Comparison of ENCODE assay signal across 10 cellular contexts in genomic region chr11:108117746-108118371, GRCh38. TPM values are rescaled to one million over a fixed set of nuclear protein-coding genes. Genes with fewer than 3 reads are reported as not detected.
DNase-seq lines count a peak whose midpoint lies in the region; ATAC-seq and TF ChIP-seq lines count a peak whose summit lies in the region.
"Had no signal": no experiment of that assay in that cellular context is flagged by ENCODE, and none has a peak within 500 bp of the region (broad histone marks: within the 10 kb centered on the region; RNA-seq: fewer than 3 reads in every experiment).

No MANE protein-coding gene starts in this region.

- H3K27ac ChIP-seq in Karpas-422 (ENCODE audit: low read length) (no peak overlapping the region), upper lobe of right lung (no peak overlapping the region)
- H3K27ac ChIP-seq: neutrophil, SJCRH30 had no signal

- H4K20me1 ChIP-seq in Karpas-422 (ENCODE audit: insufficient read depth, low read depth, low read length), result no peaks in the 10 kb centered on the region; the same call in 1 of the 2 replicates

- H3K4me3 ChIP-seq in Karpas-422 (ENCODE audit: low read length) (no peak overlapping the region), upper lobe of right lung (no peak overlapping the region)
- H3K4me3 ChIP-seq: SJCRH30 had no signal

- H3K27me3 ChIP-seq in Karpas-422 (ENCODE audit: low read length) (no peaks in the 10 kb centered on the region), upper lobe of right lung (no peaks in the 10 kb centered on the region)
- H3K27me3 ChIP-seq: neutrophil, SJCRH30 had no signal

- no peak overlapping the region for H3K27ac Mint-ChIP-seq in activated naive CD8-positive, alpha-beta T cell treated with anti-CD3 and anti-CD28 coated beads for 36 hours

- peaks cover 7% of the 10 kb centered on the region for H3K36me3 Mint-ChIP-seq in activated naive CD8-positive, alpha-beta T cell treated with anti-CD3 and anti-CD28 coated beads for 36 hours

- DNase-seq in DMS153 (lab: John Stamatoyannopoulos, UW) (peak; percentile 23), Karpas-422 (peak; percentile 91), SK-MEL-5 (ENCODE audit: low read depth, low spot score) (peak; percentile 66), foreskin melanocyte (peak; percentile 35), upper lobe of right lung (no peak), activated gamma-delta T cell (lab: John Stamatoyannopoulos, UW) (no peak)
- DNase-seq in activated naive CD8-positive, alpha-beta T cell treated with anti-CD3 and anti-CD28 coated beads for 36 hours, result no peak

- H3K4me3 Mint-ChIP-seq in activated naive CD8-positive, alpha-beta T cell treated with anti-CD3 and anti-CD28 coated beads for 36 hours, result no peak overlapping the region

- intact Hi-C loops in upper lobe of right lung (cut with DNase I), result no loop called here

- H3K27me3 Mint-ChIP-seq in activated naive CD8-positive, alpha-beta T cell treated with anti-CD3 and anti-CD28 coated beads for 36 hours, result no peaks in the 10 kb centered on the region

- H3K9ac ChIP-seq in Karpas-422 (ENCODE audit: low read length), result no peak overlapping the region

- H3K4me1 ChIP-seq in Karpas-422 (ENCODE audit: low read length) (peaks cover 25% of the 10 kb centered on the region), upper lobe of right lung (peaks cover 14% of the 10 kb centered on the region)

- H3K36me3 ChIP-seq in Karpas-422 (ENCODE audit: insufficient read depth, low read length) (no peaks in the 10 kb centered on the region), upper lobe of right lung (no peaks in the 10 kb centered on the region)
- H3K36me3 ChIP-seq: neutrophil, SJCRH30 had no signal

- peaks cover 15% of the 10 kb centered on the region for H3K79me2 ChIP-seq in Karpas-422 (ENCODE audit: low read length)

- TF ChIP-seq CTCF in upper lobe of right lung (IDR thresholded peaks at IDR 0.05), result peak; percentile 57

- H2AFZ ChIP-seq in Karpas-422 (ENCODE audit: low read length), result no peak overlapping the region

- in situ Hi-C loops in SK-MEL-5 (cut with HindIII; ENCODE audit: low pct_unique_long_range_greater_than_20kb, low sequenced_read_pairs), result no loop called here

- no peak overlapping the region for H3K4me2 ChIP-seq in Karpas-422 (ENCODE audit: low read depth, low read length, poor library complexity, severe bottlenecking)

- peaks cover 8% of the 10 kb centered on the region for H3K4me1 Mint-ChIP-seq in activated naive CD8-positive, alpha-beta T cell treated with anti-CD3 and anti-CD28 coated beads for 36 hours

- no peaks in the 10 kb centered on the region for H3K9me3 Mint-ChIP-seq in activated naive CD8-positive, alpha-beta T cell treated with anti-CD3 and anti-CD28 coated beads for 36 hours

- ATAC-seq in upper lobe of right lung (no peak), GM18517 (IDR thresholded peaks at IDR 0.05; ENCODE audit: unreplicated experiment) (no peak)

- no peaks in the 10 kb centered on the region for H3K9me3 ChIP-seq in Karpas-422 (ENCODE audit: low read length)
- no peaks in the 10 kb centered on the region for H3K9me3 ChIP-seq in upper lobe of right lung
- H3K9me3 ChIP-seq: neutrophil, SJCRH30 had no signal

- H3K9me2 ChIP-seq in Karpas-422 (replicated peaks; ENCODE audit: insufficient read depth, low read length), result no peaks in the 10 kb centered on the region

RNA-seq across cellular contexts. Expression of gene ACAT1, which starts 3.5 kb away (rescaled TPM):
- total RNA-seq in Karpas-422 (2014; rRNA removed; shearing (Covaris generic); ENCODE audit: low replicate concordance), result 251 and 257 TPM in 2 replicates
- total RNA-seq in SK-MEL-5 (2014; rRNA removed; shearing (Covaris generic)), result 108 and 145 TPM in 2 replicates
- polyA plus RNA-seq in SK-MEL-5 (2015; cell fraction: cytosol; rRNA removed), result 77.1 and 87.1 TPM in 2 replicates
- polyA plus RNA-seq in SK-MEL-5 (2015; cell fraction: nucleus; rRNA removed), result 30.1 and 61.0 TPM in 2 replicates
- 68.4 TPM for total RNA-seq in upper lobe of right lung
- total RNA-seq in activated naive CD8-positive, alpha-beta T cell treated with anti-CD3 and anti-CD28 coated beads for 36 hours, result 10 to 100 TPM; 63.6 to 74.3 TPM

Comparison
In these comparisons a context has a peak if more than half of its experiments do, and no peak if none do; other contexts are left out.
1. DNase-seq: peak in DMS153 (single experiment), Karpas-422 (single experiment), SK-MEL-5 (single experiment) and foreskin melanocyte (single experiment); none in upper lobe of right lung (single experiment), activated gamma-delta T cell (single experiment) and activated naive CD8-positive, alpha-beta T cell treated with anti-CD3 and anti-CD28 coated beads for 36 hours (single experiment).